In genomic region chr5:77631166-77631582, GRCh38 we compare ENCODE assay signal across 8 cellular contexts. TPM values are rescaled to one million over a fixed set of nuclear protein-coding genes. Genes with fewer than 3 reads are reported as not detected.
DNase-seq lines count a peak whose midpoint lies in the region; ATAC-seq, FAIRE-seq and TF ChIP-seq lines count a peak whose summit lies in the region.

No MANE protein-coding gene starts in this region.

- H3K27ac Mint-ChIP-seq in nephron = no peak overlapping the region

- TF ChIP-seq CTCF in HEK293 (tag by site-specific recombination; IDR thresholded peaks at IDR 0.05) (no peak), nephron (IDR thresholded peaks at IDR 0.05; ENCODE audit: unreplicated experiment in 3 of 3) (no peak)

- POLR2A ChIA-PET in HEK293 (lab: Yijun Ruan, JAX) = interaction anchor here (0.7 to 1.7 kb wide), 4 partner anchors 12 to 139 kb away, joined by 4 to 7 read pairs (median 5); partner anchors contain the start of gene WDR41

- H3K4me1 ChIP-seq in HEK293 (ENCODE audit: control insufficient read depth, insufficient read depth, low read length) = peaks cover 3% of the 10 kb centered on the region

- DNase-seq in GM18507 (ENCODE audit: extremely low spot score, insufficient read length, low read depth) = peak; percentile 48
- no peak for DNase-seq in SK-N-MC (ENCODE audit: low read depth, low spot score)
- DNase-seq in COR-L47 (lab: John Stamatoyannopoulos, UW) = no peak
- no peak for DNase-seq in GM03348 (ENCODE audit: low spot score)
- no peak for DNase-seq in H54 (ENCODE audit: insufficient read length, low spot score)

- H3K4me3 Mint-ChIP-seq in nephron = peak overlapping the region; percentile 64 to 77 (median 73)

- FAIRE-seq in GM18507 (lab: Jason Lieb, UNC) = peak; percentile 89
- no peak for FAIRE-seq in H54 (lab: Jason Lieb, UNC)

- peaks cover 18% of the 10 kb centered on the region for H3K4me1 Mint-ChIP-seq in nephron

- H3K36me3 ChIP-seq in HEK293 (ENCODE audit: control insufficient read depth in 2 of 2, insufficient read depth in 1 of 2, low read length in 2 of 2) (no peaks in the 10 kb centered on the region), SK-N-MC (ENCODE audit: insufficient read depth, low read length) (no peaks in the 10 kb centered on the region)

- peak overlapping the region; percentile 62 for H3K4me3 ChIP-seq in HEK293 (ENCODE audit: low read depth, low read length)
- peak overlapping the region; percentile 83 for H3K4me3 ChIP-seq in SK-N-MC

- no peaks in the 10 kb centered on the region; the same call in 1 of the 2 replicates for H3K9me3 ChIP-seq in HEK293 (ENCODE audit: control insufficient read depth, insufficient read depth, low read depth, low read length)
- no peaks in the 10 kb centered on the region for H3K9me3 ChIP-seq in SK-N-MC (ENCODE audit: low read depth, low read length)

- no peak for TF ChIP-seq POLR2A in H54 (IDR thresholded peaks at IDR 0.05; ENCODE audit: low read depth, low read length)

- no peak overlapping the region for H3K9ac ChIP-seq in SK-N-MC (ENCODE audit: insufficient read length)

- H3K9me3 Mint-ChIP-seq in nephron = peaks cover under 1% of the 10 kb centered on the region

- peaks cover 98% of the 10 kb centered on the region for H3K27me3 Mint-ChIP-seq in nephron (ENCODE audit: low read depth)

- H3K36me3 Mint-ChIP-seq in nephron (ENCODE audit: low read depth) = no peaks in the 10 kb centered on the region

- no peak for ATAC-seq in esophagus mucosa

- CTCF ChIA-PET in HEK293 (lab: Yijun Ruan, JAX) = interaction anchor here (0.6 to 2.3 kb wide), 5 partner anchors 12 to 1159 kb away, joined by 3 to 13 read pairs (median 5); no protein-coding TSS in a partner anchor

- H3K27ac ChIP-seq in HEK293 (ENCODE audit: extremely low read depth, low read depth, low read length) (0 out of 2 replicates have a peak overlapping the region, but pooled peaks have one; percentile 71), SK-N-MC (no peak overlapping the region)

TF ChIP-seq in HEK293, 187 proteins besides CTCF, POLR2A, EP300 and RAD21 (continues in another document):
- TF ChIP-seq, protein P1, sequence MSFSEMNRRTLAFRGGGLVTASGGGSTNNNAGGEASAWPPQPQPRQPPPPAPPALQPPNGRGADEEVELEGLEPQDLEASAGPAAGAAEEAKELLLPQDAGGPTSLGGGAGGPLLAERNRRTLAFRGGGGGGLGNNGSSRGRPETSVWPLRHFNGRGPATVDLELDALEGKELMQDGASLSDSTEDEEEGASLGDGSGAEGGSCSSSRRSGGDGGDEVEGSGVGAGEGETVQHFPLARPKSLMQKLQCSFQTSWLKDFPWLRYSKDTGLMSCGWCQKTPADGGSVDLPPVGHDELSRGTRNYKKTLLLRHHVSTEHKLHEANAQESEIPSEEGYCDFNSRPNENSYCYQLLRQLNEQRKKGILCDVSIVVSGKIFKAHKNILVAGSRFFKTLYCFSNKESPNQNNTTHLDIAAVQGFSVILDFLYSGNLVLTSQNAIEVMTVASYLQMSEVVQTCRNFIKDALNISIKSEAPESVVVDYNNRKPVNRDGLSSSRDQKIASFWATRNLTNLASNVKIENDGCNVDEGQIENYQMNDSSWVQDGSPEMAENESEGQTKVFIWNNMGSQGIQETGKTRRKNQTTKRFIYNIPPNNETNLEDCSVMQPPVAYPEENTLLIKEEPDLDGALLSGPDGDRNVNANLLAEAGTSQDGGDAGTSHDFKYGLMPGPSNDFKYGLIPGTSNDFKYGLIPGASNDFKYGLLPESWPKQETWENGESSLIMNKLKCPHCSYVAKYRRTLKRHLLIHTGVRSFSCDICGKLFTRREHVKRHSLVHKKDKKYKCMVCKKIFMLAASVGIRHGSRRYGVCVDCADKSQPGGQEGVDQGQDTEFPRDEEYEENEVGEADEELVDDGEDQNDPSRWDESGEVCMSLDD (tag by site-specific recombination; IDR thresholded peaks at IDR 0.05) = no peak
- TF ChIP-seq KLF1 (tag by site-specific recombination; IDR thresholded peaks at IDR 0.05) = no peak
- TF ChIP-seq, protein P2, sequence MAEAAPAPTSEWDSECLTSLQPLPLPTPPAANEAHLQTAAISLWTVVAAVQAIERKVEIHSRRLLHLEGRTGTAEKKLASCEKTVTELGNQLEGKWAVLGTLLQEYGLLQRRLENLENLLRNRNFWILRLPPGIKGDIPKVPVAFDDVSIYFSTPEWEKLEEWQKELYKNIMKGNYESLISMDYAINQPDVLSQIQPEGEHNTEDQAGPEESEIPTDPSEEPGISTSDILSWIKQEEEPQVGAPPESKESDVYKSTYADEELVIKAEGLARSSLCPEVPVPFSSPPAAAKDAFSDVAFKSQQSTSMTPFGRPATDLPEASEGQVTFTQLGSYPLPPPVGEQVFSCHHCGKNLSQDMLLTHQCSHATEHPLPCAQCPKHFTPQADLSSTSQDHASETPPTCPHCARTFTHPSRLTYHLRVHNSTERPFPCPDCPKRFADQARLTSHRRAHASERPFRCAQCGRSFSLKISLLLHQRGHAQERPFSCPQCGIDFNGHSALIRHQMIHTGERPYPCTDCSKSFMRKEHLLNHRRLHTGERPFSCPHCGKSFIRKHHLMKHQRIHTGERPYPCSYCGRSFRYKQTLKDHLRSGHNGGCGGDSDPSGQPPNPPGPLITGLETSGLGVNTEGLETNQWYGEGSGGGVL (tag by site-specific recombination; IDR thresholded peaks at IDR 0.05) = no peak
- TF ChIP-seq, protein P3, sequence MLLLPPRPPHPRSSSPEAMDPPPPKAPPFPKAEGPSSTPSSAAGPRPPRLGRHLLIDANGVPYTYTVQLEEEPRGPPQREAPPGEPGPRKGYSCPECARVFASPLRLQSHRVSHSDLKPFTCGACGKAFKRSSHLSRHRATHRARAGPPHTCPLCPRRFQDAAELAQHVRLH (tag by site-specific recombination; IDR thresholded peaks at IDR 0.05) = no peak
- TF ChIP-seq, protein P4, sequence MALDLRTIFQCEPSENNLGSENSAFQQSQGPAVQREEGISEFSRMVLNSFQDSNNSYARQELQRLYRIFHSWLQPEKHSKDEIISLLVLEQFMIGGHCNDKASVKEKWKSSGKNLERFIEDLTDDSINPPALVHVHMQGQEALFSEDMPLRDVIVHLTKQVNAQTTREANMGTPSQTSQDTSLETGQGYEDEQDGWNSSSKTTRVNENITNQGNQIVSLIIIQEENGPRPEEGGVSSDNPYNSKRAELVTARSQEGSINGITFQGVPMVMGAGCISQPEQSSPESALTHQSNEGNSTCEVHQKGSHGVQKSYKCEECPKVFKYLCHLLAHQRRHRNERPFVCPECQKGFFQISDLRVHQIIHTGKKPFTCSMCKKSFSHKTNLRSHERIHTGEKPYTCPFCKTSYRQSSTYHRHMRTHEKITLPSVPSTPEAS (tag by site-specific recombination; IDR thresholded peaks at IDR 0.05) = no peak
- no peak for TF ChIP-seq ZNF184 (tag by site-specific recombination; IDR thresholded peaks at IDR 0.05)
- no peak for TF ChIP-seq ZFP41 (tag by site-specific recombination; IDR thresholded peaks at IDR 0.05; ENCODE audit: borderline replicate concordance)
- TF ChIP-seq, protein P5, sequence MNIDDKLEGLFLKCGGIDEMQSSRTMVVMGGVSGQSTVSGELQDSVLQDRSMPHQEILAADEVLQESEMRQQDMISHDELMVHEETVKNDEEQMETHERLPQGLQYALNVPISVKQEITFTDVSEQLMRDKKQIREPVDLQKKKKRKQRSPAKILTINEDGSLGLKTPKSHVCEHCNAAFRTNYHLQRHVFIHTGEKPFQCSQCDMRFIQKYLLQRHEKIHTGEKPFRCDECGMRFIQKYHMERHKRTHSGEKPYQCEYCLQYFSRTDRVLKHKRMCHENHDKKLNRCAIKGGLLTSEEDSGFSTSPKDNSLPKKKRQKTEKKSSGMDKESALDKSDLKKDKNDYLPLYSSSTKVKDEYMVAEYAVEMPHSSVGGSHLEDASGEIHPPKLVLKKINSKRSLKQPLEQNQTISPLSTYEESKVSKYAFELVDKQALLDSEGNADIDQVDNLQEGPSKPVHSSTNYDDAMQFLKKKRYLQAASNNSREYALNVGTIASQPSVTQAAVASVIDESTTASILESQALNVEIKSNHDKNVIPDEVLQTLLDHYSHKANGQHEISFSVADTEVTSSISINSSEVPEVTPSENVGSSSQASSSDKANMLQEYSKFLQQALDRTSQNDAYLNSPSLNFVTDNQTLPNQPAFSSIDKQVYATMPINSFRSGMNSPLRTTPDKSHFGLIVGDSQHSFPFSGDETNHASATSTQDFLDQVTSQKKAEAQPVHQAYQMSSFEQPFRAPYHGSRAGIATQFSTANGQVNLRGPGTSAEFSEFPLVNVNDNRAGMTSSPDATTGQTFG (tag by site-specific recombination; IDR thresholded peaks at IDR 0.05; ENCODE audit: borderline replicate concordance) = no peak
- TF ChIP-seq ZNF341 (tag by site-specific recombination; IDR thresholded peaks at IDR 0.05; ENCODE audit: low read depth) = no peak
- no peak for TF ChIP-seq GLIS2 (tag by site-specific recombination; IDR thresholded peaks at IDR 0.05)
- TF ChIP-seq, protein P6, sequence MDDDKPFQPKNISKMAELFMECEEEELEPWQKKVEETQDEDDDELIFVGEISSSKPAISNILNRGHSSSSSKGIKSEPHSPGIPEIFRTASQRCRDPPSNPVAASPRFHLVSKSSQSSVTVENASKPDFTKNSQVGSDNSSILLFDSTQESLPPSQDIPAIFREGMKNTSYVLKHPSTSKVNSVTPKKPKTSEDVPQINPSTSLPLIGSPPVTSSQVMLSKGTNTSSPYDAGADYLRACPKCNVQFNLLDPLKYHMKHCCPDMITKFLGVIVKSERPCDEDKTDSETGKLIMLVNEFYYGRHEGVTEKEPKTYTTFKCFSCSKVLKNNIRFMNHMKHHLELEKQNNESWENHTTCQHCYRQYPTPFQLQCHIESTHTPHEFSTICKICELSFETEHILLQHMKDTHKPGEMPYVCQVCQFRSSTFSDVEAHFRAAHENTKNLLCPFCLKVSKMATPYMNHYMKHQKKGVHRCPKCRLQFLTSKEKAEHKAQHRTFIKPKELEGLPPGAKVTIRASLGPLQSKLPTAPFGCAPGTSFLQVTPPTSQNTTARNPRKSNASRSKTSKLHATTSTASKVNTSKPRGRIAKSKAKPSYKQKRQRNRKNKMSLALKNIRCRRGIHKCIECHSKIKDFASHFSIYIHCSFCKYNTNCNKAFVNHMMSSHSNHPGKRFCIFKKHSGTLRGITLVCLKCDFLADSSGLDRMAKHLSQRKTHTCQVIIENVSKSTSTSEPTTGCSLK (tag by site-specific recombination; IDR thresholded peaks at IDR 0.05) = no peak
- TF ChIP-seq TRIM28 (IDR thresholded peaks at IDR 0.05; ENCODE audit: borderline replicate concordance, low read length) = no peak
- TF ChIP-seq, protein P7, sequence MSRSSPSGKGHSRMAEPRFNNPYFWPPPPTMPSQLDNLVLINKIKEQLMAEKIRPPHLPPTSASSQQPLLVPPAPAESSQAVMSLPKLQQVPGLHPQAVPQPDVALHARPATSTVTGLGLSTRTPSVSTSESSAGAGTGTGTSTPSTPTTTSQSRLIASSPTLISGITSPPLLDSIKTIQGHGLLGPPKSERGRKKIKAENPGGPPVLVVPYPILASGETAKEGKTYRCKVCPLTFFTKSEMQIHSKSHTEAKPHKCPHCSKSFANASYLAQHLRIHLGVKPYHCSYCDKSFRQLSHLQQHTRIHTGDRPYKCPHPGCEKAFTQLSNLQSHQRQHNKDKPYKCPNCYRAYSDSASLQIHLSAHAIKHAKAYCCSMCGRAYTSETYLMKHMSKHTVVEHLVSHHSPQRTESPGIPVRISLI (tag by site-specific recombination; IDR thresholded peaks at IDR 0.05) = no peak
- no peak for TF ChIP-seq OVOL3 (tag by site-specific recombination; IDR thresholded peaks at IDR 0.05)

RNA-seq across cellular contexts. Expression of gene OTP, which starts 7.3 kb away (rescaled TPM):
- not detected for total RNA-seq in esophagus mucosa
